Comparison of ENCODE assay signal across 1 cellular context in the genomic region with DNA sequence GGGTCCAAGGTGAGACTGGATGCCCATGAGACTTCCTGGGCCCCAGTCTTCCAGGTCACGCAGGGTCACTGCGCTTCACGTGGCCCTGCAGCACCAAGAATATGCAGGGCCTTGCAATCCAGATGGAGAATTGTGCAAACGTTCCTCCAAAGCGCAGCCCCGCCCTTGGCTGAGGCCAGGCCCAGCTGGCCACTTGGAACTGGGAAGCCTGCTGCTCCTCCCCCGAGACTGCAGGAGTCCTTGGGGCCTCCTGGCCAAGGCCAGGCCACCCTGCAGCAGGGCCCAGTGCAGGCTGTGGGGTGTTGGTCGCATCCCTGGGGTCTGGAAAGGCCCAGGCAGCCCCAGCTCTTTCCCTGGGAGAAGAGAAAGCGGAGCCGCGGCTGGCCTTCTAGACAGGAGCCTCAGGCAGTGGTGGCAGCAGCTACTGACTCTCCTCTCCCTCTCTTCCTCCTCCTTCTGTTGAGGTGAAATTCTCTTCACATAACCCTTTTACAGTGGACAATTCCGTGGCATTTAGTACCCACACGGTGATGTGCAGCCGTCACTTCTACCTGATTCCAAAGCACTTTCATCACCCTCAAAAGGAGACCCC.
TF ChIP-seq lines count a peak whose summit lies in the region.

No MANE protein-coding gene starts in this region.

TF ChIP-seq in HepG2, 621 proteins besides CTCF, POLR2A, EP300 and RAD21 (continued from another document and continues in another):
- TF ChIP-seq, protein P1, sequence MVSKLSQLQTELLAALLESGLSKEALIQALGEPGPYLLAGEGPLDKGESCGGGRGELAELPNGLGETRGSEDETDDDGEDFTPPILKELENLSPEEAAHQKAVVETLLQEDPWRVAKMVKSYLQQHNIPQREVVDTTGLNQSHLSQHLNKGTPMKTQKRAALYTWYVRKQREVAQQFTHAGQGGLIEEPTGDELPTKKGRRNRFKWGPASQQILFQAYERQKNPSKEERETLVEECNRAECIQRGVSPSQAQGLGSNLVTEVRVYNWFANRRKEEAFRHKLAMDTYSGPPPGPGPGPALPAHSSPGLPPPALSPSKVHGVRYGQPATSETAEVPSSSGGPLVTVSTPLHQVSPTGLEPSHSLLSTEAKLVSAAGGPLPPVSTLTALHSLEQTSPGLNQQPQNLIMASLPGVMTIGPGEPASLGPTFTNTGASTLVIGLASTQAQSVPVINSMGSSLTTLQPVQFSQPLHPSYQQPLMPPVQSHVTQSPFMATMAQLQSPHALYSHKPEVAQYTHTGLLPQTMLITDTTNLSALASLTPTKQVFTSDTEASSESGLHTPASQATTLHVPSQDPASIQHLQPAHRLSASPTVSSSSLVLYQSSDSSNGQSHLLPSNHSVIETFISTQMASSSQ (IDR thresholded peaks at IDR 0.05; ENCODE audit: low read depth): no peak
- TF ChIP-seq, protein P1 (CRISPR knock-in tag; IDR thresholded peaks at IDR 0.05; ENCODE audit: borderline replicate concordance): 0 out of 2 replicates have a peak, but pooled peaks have one; percentile 20
- TF ChIP-seq, protein P2, sequence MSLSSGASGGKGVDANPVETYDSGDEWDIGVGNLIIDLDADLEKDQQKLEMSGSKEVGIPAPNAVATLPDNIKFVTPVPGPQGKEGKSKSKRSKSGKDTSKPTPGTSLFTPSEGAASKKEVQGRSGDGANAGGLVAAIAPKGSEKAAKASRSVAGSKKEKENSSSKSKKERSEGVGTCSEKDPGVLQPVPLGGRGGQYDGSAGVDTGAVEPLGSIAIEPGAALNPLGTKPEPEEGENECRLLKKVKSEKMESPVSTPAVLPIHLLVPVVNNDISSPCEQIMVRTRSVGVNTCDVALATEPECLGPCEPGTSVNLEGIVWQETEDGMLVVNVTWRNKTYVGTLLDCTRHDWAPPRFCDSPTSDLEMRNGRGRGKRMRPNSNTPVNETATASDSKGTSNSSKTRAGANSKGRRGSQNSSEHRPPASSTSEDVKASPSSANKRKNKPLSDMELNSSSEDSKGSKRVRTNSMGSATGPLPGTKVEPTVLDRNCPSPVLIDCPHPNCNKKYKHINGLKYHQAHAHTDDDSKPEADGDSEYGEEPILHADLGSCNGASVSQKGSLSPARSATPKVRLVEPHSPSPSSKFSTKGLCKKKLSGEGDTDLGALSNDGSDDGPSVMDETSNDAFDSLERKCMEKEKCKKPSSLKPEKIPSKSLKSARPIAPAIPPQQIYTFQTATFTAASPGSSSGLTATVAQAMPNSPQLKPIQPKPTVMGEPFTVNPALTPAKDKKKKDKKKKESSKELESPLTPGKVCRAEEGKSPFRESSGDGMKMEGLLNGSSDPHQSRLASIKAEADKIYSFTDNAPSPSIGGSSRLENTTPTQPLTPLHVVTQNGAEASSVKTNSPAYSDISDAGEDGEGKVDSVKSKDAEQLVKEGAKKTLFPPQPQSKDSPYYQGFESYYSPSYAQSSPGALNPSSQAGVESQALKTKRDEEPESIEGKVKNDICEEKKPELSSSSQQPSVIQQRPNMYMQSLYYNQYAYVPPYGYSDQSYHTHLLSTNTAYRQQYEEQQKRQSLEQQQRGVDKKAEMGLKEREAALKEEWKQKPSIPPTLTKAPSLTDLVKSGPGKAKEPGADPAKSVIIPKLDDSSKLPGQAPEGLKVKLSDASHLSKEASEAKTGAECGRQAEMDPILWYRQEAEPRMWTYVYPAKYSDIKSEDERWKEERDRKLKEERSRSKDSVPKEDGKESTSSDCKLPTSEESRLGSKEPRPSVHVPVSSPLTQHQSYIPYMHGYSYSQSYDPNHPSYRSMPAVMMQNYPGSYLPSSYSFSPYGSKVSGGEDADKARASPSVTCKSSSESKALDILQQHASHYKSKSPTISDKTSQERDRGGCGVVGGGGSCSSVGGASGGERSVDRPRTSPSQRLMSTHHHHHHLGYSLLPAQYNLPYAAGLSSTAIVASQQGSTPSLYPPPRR (CRISPR knock-in tag; IDR thresholded peaks at IDR 0.05; ENCODE audit: borderline replicate concordance): peak; percentile 36; the same call in 1 of the 2 replicates
- TF ChIP-seq, protein P3, sequence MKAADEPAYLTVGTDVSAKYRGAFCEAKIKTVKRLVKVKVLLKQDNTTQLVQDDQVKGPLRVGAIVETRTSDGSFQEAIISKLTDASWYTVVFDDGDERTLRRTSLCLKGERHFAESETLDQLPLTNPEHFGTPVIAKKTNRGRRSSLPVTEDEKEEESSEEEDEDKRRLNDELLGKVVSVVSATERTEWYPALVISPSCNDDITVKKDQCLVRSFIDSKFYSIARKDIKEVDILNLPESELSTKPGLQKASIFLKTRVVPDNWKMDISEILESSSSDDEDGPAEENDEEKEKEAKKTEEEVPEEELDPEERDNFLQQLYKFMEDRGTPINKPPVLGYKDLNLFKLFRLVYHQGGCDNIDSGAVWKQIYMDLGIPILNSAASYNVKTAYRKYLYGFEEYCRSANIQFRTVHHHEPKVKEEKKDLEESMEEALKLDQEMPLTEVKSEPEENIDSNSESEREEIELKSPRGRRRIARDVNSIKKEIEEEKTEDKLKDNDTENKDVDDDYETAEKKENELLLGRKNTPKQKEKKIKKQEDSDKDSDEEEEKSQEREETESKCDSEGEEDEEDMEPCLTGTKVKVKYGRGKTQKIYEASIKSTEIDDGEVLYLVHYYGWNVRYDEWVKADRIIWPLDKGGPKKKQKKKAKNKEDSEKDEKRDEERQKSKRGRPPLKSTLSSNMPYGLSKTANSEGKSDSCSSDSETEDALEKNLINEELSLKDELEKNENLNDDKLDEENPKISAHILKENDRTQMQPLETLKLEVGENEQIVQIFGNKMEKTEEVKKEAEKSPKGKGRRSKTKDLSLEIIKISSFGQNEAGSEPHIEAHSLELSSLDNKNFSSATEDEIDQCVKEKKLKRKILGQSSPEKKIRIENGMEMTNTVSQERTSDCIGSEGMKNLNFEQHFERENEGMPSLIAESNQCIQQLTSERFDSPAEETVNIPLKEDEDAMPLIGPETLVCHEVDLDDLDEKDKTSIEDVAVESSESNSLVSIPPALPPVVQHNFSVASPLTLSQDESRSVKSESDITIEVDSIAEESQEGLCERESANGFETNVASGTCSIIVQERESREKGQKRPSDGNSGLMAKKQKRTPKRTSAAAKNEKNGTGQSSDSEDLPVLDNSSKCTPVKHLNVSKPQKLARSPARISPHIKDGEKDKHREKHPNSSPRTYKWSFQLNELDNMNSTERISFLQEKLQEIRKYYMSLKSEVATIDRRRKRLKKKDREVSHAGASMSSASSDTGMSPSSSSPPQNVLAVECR (CRISPR knock-in tag; IDR thresholded peaks at IDR 0.05; ENCODE audit: borderline replicate concordance): peak; percentile 19; the same call in 1 of the 2 replicates
- TF ChIP-seq ARNTL (CRISPR knock-in tag; IDR thresholded peaks at IDR 0.05) (0 out of 2 replicates have a peak, but pooled peaks have one; percentile 45), GATAD1 (CRISPR knock-in tag; IDR thresholded peaks at IDR 0.05) (no peak), KAT7 (CRISPR knock-in tag; IDR thresholded peaks at IDR 0.05; ENCODE audit: borderline replicate concordance) (peak; percentile 36; the same call in 1 of the 2 replicates), CEBPB (IDR thresholded peaks at IDR 0.05; ENCODE audit: borderline replicate concordance, low read depth, low read length) (peak; percentile 92), FOSL2 (CRISPR knock-in tag; IDR thresholded peaks at IDR 0.05) (peak; percentile 32; the same call in 1 of the 2 replicates), ZNF230 (CRISPR knock-in tag; IDR thresholded peaks at IDR 0.05) (0 out of 2 replicates have a peak, but pooled peaks have one; percentile 28), SALL1 (CRISPR knock-in tag; IDR thresholded peaks at IDR 0.05) (peak; percentile 45; the same call in 1 of the 2 replicates), ETV5 (CRISPR knock-in tag; IDR thresholded peaks at IDR 0.05; ENCODE audit: borderline replicate concordance) (no peak), ZNF124 (CRISPR knock-in tag; IDR thresholded peaks at IDR 0.05) (peak; percentile 40; the same call in 1 of the 2 replicates), ZNF75D (CRISPR knock-in tag; IDR thresholded peaks at IDR 0.05; ENCODE audit: borderline replicate concordance) (no peak), YEATS4 (CRISPR knock-in tag; IDR thresholded peaks at IDR 0.05; ENCODE audit: borderline replicate concordance) (peak; percentile 37; the same call in 1 of the 2 replicates), BCL6 (CRISPR knock-in tag; IDR thresholded peaks at IDR 0.05) (peak; percentile 65), CBX5 (CRISPR knock-in tag; IDR thresholded peaks at IDR 0.05; ENCODE audit: borderline replicate concordance) (peak; percentile 41; the same call in 1 of the 2 replicates), KDM5B (CRISPR knock-in tag; IDR thresholded peaks at IDR 0.05; ENCODE audit: borderline replicate concordance) (0 out of 2 replicates have a peak, but pooled peaks have one; percentile 46), MTA1 (CRISPR knock-in tag; IDR thresholded peaks at IDR 0.05; ENCODE audit: borderline replicate concordance) (peak; percentile 73; the same call in 1 of the 2 replicates), ZNF703 (CRISPR knock-in tag; IDR thresholded peaks at IDR 0.05; ENCODE audit: borderline replicate concordance) (no peak)
- TF ChIP-seq, protein P4, sequence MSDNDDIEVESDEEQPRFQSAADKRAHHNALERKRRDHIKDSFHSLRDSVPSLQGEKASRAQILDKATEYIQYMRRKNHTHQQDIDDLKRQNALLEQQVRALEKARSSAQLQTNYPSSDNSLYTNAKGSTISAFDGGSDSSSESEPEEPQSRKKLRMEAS (IDR thresholded peaks at IDR 0.05): peak; percentile 62
- TF ChIP-seq, protein P5, sequence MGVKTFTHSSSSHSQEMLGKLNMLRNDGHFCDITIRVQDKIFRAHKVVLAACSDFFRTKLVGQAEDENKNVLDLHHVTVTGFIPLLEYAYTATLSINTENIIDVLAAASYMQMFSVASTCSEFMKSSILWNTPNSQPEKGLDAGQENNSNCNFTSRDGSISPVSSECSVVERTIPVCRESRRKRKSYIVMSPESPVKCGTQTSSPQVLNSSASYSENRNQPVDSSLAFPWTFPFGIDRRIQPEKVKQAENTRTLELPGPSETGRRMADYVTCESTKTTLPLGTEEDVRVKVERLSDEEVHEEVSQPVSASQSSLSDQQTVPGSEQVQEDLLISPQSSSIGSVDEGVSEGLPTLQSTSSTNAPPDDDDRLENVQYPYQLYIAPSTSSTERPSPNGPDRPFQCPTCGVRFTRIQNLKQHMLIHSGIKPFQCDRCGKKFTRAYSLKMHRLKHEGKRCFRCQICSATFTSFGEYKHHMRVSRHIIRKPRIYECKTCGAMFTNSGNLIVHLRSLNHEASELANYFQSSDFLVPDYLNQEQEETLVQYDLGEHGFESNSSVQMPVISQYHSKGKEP (CRISPR knock-in tag; IDR thresholded peaks at IDR 0.05): no peak
- TF ChIP-seq, protein P6, sequence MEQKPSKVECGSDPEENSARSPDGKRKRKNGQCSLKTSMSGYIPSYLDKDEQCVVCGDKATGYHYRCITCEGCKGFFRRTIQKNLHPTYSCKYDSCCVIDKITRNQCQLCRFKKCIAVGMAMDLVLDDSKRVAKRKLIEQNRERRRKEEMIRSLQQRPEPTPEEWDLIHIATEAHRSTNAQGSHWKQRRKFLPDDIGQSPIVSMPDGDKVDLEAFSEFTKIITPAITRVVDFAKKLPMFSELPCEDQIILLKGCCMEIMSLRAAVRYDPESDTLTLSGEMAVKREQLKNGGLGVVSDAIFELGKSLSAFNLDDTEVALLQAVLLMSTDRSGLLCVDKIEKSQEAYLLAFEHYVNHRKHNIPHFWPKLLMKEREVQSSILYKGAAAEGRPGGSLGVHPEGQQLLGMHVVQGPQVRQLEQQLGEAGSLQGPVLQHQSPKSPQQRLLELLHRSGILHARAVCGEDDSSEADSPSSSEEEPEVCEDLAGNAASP (CRISPR knock-in tag; IDR thresholded peaks at IDR 0.05; ENCODE audit: borderline replicate concordance): peak; percentile 95
- TF ChIP-seq, protein P7, sequence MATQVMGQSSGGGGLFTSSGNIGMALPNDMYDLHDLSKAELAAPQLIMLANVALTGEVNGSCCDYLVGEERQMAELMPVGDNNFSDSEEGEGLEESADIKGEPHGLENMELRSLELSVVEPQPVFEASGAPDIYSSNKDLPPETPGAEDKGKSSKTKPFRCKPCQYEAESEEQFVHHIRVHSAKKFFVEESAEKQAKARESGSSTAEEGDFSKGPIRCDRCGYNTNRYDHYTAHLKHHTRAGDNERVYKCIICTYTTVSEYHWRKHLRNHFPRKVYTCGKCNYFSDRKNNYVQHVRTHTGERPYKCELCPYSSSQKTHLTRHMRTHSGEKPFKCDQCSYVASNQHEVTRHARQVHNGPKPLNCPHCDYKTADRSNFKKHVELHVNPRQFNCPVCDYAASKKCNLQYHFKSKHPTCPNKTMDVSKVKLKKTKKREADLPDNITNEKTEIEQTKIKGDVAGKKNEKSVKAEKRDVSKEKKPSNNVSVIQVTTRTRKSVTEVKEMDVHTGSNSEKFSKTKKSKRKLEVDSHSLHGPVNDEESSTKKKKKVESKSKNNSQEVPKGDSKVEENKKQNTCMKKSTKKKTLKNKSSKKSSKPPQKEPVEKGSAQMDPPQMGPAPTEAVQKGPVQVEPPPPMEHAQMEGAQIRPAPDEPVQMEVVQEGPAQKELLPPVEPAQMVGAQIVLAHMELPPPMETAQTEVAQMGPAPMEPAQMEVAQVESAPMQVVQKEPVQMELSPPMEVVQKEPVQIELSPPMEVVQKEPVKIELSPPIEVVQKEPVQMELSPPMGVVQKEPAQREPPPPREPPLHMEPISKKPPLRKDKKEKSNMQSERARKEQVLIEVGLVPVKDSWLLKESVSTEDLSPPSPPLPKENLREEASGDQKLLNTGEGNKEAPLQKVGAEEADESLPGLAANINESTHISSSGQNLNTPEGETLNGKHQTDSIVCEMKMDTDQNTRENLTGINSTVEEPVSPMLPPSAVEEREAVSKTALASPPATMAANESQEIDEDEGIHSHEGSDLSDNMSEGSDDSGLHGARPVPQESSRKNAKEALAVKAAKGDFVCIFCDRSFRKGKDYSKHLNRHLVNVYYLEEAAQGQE (IDR thresholded peaks at IDR 0.05; ENCODE audit: borderline replicate concordance in 1 of 2, low read depth in 1 of 2, low read length in 2 of 2): no peak
- TF ChIP-seq, protein P8, sequence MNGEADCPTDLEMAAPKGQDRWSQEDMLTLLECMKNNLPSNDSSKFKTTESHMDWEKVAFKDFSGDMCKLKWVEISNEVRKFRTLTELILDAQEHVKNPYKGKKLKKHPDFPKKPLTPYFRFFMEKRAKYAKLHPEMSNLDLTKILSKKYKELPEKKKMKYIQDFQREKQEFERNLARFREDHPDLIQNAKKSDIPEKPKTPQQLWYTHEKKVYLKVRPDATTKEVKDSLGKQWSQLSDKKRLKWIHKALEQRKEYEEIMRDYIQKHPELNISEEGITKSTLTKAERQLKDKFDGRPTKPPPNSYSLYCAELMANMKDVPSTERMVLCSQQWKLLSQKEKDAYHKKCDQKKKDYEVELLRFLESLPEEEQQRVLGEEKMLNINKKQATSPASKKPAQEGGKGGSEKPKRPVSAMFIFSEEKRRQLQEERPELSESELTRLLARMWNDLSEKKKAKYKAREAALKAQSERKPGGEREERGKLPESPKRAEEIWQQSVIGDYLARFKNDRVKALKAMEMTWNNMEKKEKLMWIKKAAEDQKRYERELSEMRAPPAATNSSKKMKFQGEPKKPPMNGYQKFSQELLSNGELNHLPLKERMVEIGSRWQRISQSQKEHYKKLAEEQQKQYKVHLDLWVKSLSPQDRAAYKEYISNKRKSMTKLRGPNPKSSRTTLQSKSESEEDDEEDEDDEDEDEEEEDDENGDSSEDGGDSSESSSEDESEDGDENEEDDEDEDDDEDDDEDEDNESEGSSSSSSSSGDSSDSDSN (CRISPR knock-in tag; IDR thresholded peaks at IDR 0.05): peak; percentile 26; the same call in 1 of the 2 replicates
